ENCODE assay signal across 8 cellular contexts in genomic region chr6:31559606-31559957, GRCh38. TPM values are rescaled to one million over a fixed set of nuclear protein-coding genes. Genes with fewer than 3 reads are reported as not detected.
A peak's percentile ranks its signal among the peaks of the same experiment; 100 is the strongest.
DNase-seq lines count a peak whose midpoint lies in the region; ATAC-seq and TF ChIP-seq lines count a peak whose summit lies in the region.

No MANE protein-coding gene starts in this region.

- DNase-seq in Jurkat, Clone E6-1 (ENCODE audit: low read depth, low spot score) = no peak
- no peak for DNase-seq in dorsolateral prefrontal cortex
- DNase-seq in gastrocnemius medialis = no peak
- no peak for DNase-seq in Kasumi-1 (lab: John Stamatoyannopoulos, UW)
- no peak for DNase-seq in UCSD-AML1 (lab: John Stamatoyannopoulos, UW; ENCODE audit: unreplicated experiment)
- DNase-seq in retina = no peak

- H3K9me3 ChIP-seq in gastrocnemius medialis = no peaks in the 10 kb centered on the region

- intact Hi-C loops in dorsolateral prefrontal cortex (cut with DNase I) (no loop called here), gastrocnemius medialis (cut with DNase I; ENCODE audit: low total_unique reads) (no loop called here)

- in situ Hi-C loops in gastrocnemius medialis (cut with MboI; ENCODE audit: low sequenced_read_pairs in 4 of 4) = no loop called here

- H3K4me1 ChIP-seq in gastrocnemius medialis = peaks cover 14 to 29% of the 10 kb centered on the region in 2 donors

- ATAC-seq in gastrocnemius medialis (no peak), HG03139 (IDR thresholded peaks at IDR 0.05; ENCODE audit: unreplicated experiment) (no peak)

- TF ChIP-seq CTCF in dorsolateral prefrontal cortex (IDR thresholded peaks at IDR 0.05 in 54 of 56, conservative IDR thresholded peaks at IDR 0.05 in 2 of 56; ENCODE audit: low read depth in 1 of 56, partially characterized antibody in 56 of 56) (no peak), gastrocnemius medialis (IDR thresholded peaks at IDR 0.05 in 4 of 5, conservative IDR thresholded peaks at IDR 0.05 in 1 of 5) (no peak)

- H3K27ac ChIP-seq in dorsolateral prefrontal cortex = peak overlapping the region in 57 of 59 donors; percentile 24 to 91 (median 80)
- H3K27ac ChIP-seq in gastrocnemius medialis = peak overlapping the region; percentile 16 to 64 (median 58)

- peaks cover 0 to 24% of the 10 kb centered on the region in 2 donors for H3K36me3 ChIP-seq in gastrocnemius medialis

- TF ChIP-seq POLR2A in GM18526 (IDR thresholded peaks at IDR 0.05; ENCODE audit: extremely low read depth, insufficient read length) (peak; percentile 4), gastrocnemius medialis (IDR thresholded peaks at IDR 0.05) (no peak)

- H3K27me3 ChIP-seq in dorsolateral prefrontal cortex (no peaks in the 10 kb centered on the region), gastrocnemius medialis (no peaks in the 10 kb centered on the region)

- peak overlapping the region; percentile 44 for H3K4me3 ChIP-seq in Jurkat, Clone E6-1 (ENCODE audit: low read length)
- peak overlapping the region in 2 of 59 donors; percentile 6 to 21 for H3K4me3 ChIP-seq in dorsolateral prefrontal cortex
- no peak overlapping the region for H3K4me3 ChIP-seq in gastrocnemius medialis

RNA-seq across cellular contexts. Expression of gene NFKBIL1, which starts 12.2 kb away (rescaled TPM):
- polyA plus RNA-seq in Jurkat, Clone E6-1 (2012; ENCODE audit: insufficient read depth, insufficient read length) = 20.9 TPM
- total RNA-seq in dorsolateral prefrontal cortex = 10 to 100 TPM; 13.8 to 27.3 (median 20.1) TPM
- total RNA-seq in gastrocnemius medialis = 10 to 100 TPM; 17.6 to 21.7 (median 20.3) TPM

RNA-seq across cellular contexts. Expression of gene LTA, which starts 12.5 kb away (rescaled TPM):
- polyA plus RNA-seq in Jurkat, Clone E6-1 (2012; ENCODE audit: insufficient read depth, insufficient read length) = 6.4 TPM
- total RNA-seq in dorsolateral prefrontal cortex (1 to 10 TPM in 4 of 120 experiments, under 1 TPM in 44, not detected in 72; 0.30 to 1.9 (median 0.53) TPM), gastrocnemius medialis (not detected)

RNA-seq across cellular contexts. Expression of gene ATP6V1G2, which starts 13.2 kb away (rescaled TPM):
- polyA plus RNA-seq in Jurkat, Clone E6-1 (2012; ENCODE audit: insufficient read depth, insufficient read length) = 3.4 TPM
- total RNA-seq in dorsolateral prefrontal cortex = 100 to 1,000 TPM in 118 of 120 experiments, 10 to 100 TPM in 2; 80.0 to 352 (median 250) TPM
- total RNA-seq in gastrocnemius medialis = 1 to 10 TPM in 2 of 4 donors, under 1 TPM in 2; 0.46 to 1.8 (median 1.1) TPM

RNA-seq across cellular contexts. Expression of gene TNF, which starts 15.8 kb away (rescaled TPM):
- not detected for polyA plus RNA-seq in Jurkat, Clone E6-1 (2012; ENCODE audit: insufficient read depth, insufficient read length)
- 1 to 10 TPM in 5 of 120 experiments, under 1 TPM in 34, not detected in 81; 0.23 to 1.3 (median 0.41) TPM for total RNA-seq in dorsolateral prefrontal cortex
- under 1 TPM in 2 of 4 donors, not detected in 2; 0.23 to 0.87 TPM for total RNA-seq in gastrocnemius medialis

RNA-seq across cellular contexts. Expression of gene DDX39B, which starts 17.8 kb away (rescaled TPM):
- 606 TPM for polyA plus RNA-seq in Jurkat, Clone E6-1 (2012; ENCODE audit: insufficient read depth, insufficient read length)
- 100 to 1,000 TPM; 154 to 265 (median 191) TPM for total RNA-seq in dorsolateral prefrontal cortex
- 100 to 1,000 TPM; 107 to 198 (median 144) TPM for total RNA-seq in gastrocnemius medialis

Comparison
In these comparisons a context has a peak if more than half of its experiments do, and no peak if none do; other contexts are left out.
1. RNA of gene ATP6V1G2, which starts 13.2 kb away (total RNA-seq): 80.0 to 352 TPM in dorsolateral prefrontal cortex; 0.46 to 1.8 TPM in gastrocnemius medialis; every median in the first group is over 10 times any median in the second.